ENCODE assay signal across 22 cellular contexts in the genomic region with DNA sequence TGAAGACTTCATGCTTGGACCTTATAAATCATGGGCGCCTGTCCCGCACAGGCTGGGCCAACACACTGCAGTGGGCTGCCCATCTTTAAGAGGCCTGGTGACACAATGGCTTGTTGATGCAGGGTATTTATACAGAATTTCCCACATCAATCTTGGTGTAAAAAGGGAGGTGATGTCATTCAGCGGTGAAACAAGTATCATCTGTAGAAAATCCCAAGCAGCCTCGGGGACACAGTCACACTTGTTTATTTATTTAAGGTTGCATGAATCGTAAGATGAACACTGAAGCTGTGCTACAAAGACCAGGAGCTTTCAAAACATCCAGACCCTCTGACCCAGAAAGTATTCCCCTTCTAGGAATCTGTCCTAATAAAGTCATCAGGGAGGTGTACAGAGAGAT. TPM values are rescaled to one million over a fixed set of nuclear protein-coding genes. Genes with fewer than 3 reads are reported as not detected.
"Had no signal": no experiment of that assay in that cellular context is flagged by ENCODE, and none has a peak within 500 bp of the region (broad histone marks: within the 10 kb centered on the region; RNA-seq: fewer than 3 reads in every experiment).

No MANE protein-coding gene starts in this region.

- H3K9me3 ChIP-seq: ovary, thyroid gland had no signal

- H3K9me3 Mint-ChIP-seq: activated CD4-positive, alpha-beta T cell treated with anti-CD3 and anti-CD28 coated beads, Interleukin-2, amount 10 ng/mL, durations not matched to agents 7 days and 5 days; neural progenitor cell; stimulated activated effector memory CD8-positive, alpha-beta T cell treated with anti-CD3 and anti-CD28 coated beads, Interleukin-12 subunit alpha, Interleukin-12 subunit beta, amount 100 ng/mL, for 72 hours had no signal

- ATAC-seq: gastroesophageal sphincter; heart right ventricle; left lung; stimulated activated effector memory CD8-positive, alpha-beta T cell treated with anti-CD3 and anti-CD28 coated beads, Interleukin-12 subunit alpha, Interleukin-12 subunit beta, amount 100 ng/mL, for 72 hours had no signal

- DNase-seq: activated CD4-positive, alpha-beta T cell treated with anti-CD3 and anti-CD28 coated beads, Interleukin-2, amount 10 ng/mL, durations not matched to agents 7 days and 5 days; activated CD4-positive, CD25-positive, alpha-beta regulatory T cell; activated CD8-positive, alpha-beta memory T cell treated with anti-CD3 and anti-CD28 coated beads for 24 hours; activated gamma-delta T cell treated with Interleukin-2 at 50 U/mL for 16 hours; activated naive CD8-positive, alpha-beta T cell treated with anti-CD3 and anti-CD28 coated beads, Interleukin-2, amount 10 ng/mL, durations not matched to agents 7 days and 5 days; cerebellar nuclear complex; dermis blood vessel endothelial cell; heart right ventricle; left lung; mammary epithelial cell; naive B cell; ovary; thyroid gland had no signal

- H3K4me2 ChIP-seq: neural progenitor cell had no signal

- H3K4me3 ChIP-seq: breast epithelium, gastroesophageal sphincter, heart right ventricle, left lung, neural progenitor cell, ovary, thyroid gland had no signal

- H3K36me3 ChIP-seq: breast epithelium, gastroesophageal sphincter, heart right ventricle, left lung, neural progenitor cell, ovary, thyroid gland had no signal

- H3K9ac ChIP-seq: neural progenitor cell had no signal

- H3K4me1 ChIP-seq: breast epithelium, gastroesophageal sphincter, heart right ventricle, left lung, neural progenitor cell, thyroid gland had no signal

- H3K4me3 Mint-ChIP-seq: activated CD4-positive, alpha-beta T cell treated with anti-CD3 and anti-CD28 coated beads, Interleukin-2, amount 10 ng/mL, durations not matched to agents 7 days and 5 days; activated naive CD8-positive, alpha-beta T cell treated with anti-CD3 and anti-CD28 coated beads, Interleukin-2, amount 10 ng/mL, durations not matched to agents 7 days and 5 days; naive B cell; neural progenitor cell; stimulated activated effector memory CD8-positive, alpha-beta T cell treated with anti-CD3 and anti-CD28 coated beads, Interleukin-12 subunit alpha, Interleukin-12 subunit beta, amount 100 ng/mL, for 72 hours had no signal

- H2AFZ ChIP-seq: neural progenitor cell had no signal

- H3K4me1 Mint-ChIP-seq: activated CD4-positive, alpha-beta T cell treated with anti-CD3 and anti-CD28 coated beads, Interleukin-2, amount 10 ng/mL, durations not matched to agents 7 days and 5 days; activated naive CD8-positive, alpha-beta T cell treated with anti-CD3 and anti-CD28 coated beads, Interleukin-2, amount 10 ng/mL, durations not matched to agents 7 days and 5 days; naive B cell; neural progenitor cell; stimulated activated effector memory CD8-positive, alpha-beta T cell treated with anti-CD3 and anti-CD28 coated beads, Interleukin-12 subunit alpha, Interleukin-12 subunit beta, amount 100 ng/mL, for 72 hours had no signal

- H3K27ac Mint-ChIP-seq: activated CD4-positive, alpha-beta T cell treated with anti-CD3 and anti-CD28 coated beads, Interleukin-2, amount 10 ng/mL, durations not matched to agents 7 days and 5 days; activated naive CD8-positive, alpha-beta T cell treated with anti-CD3 and anti-CD28 coated beads, Interleukin-2, amount 10 ng/mL, durations not matched to agents 7 days and 5 days; neural progenitor cell; stimulated activated effector memory CD8-positive, alpha-beta T cell treated with anti-CD3 and anti-CD28 coated beads, Interleukin-12 subunit alpha, Interleukin-12 subunit beta, amount 100 ng/mL, for 72 hours had no signal

- H3K27ac ChIP-seq: breast epithelium, epithelial cell of prostate, gastroesophageal sphincter, heart right ventricle, left lung, neural progenitor cell, ovary, thyroid gland had no signal

- H3K27me3 Mint-ChIP-seq: activated CD4-positive, alpha-beta T cell treated with anti-CD3 and anti-CD28 coated beads, Interleukin-2, amount 10 ng/mL, durations not matched to agents 7 days and 5 days; activated naive CD8-positive, alpha-beta T cell treated with anti-CD3 and anti-CD28 coated beads, Interleukin-2, amount 10 ng/mL, durations not matched to agents 7 days and 5 days; naive B cell had no signal

- H3K27me3 ChIP-seq: breast epithelium, gastroesophageal sphincter, heart right ventricle, left lung, neural progenitor cell, ovary, thyroid gland had no signal

- H3K36me3 Mint-ChIP-seq: activated naive CD8-positive, alpha-beta T cell treated with anti-CD3 and anti-CD28 coated beads, Interleukin-2, amount 10 ng/mL, durations not matched to agents 7 days and 5 days; neural progenitor cell; stimulated activated effector memory CD8-positive, alpha-beta T cell treated with anti-CD3 and anti-CD28 coated beads, Interleukin-12 subunit alpha, Interleukin-12 subunit beta, amount 100 ng/mL, for 72 hours had no signal

RNA-seq across cellular contexts. Expression of gene SMIM23, which starts 40.5 kb away (rescaled TPM):
- total RNA-seq: activated CD4-positive, alpha-beta T cell treated with anti-CD3 and anti-CD28 coated beads, Interleukin-2, amount 10 ng/mL, durations not matched to agents 7 days and 5 days; activated naive CD8-positive, alpha-beta T cell treated with anti-CD3 and anti-CD28 coated beads, Interleukin-2, amount 10 ng/mL, durations not matched to agents 7 days and 5 days; breast epithelium; dermis blood vessel endothelial cell; gastroesophageal sphincter; heart right ventricle; left lung; mammary epithelial cell; mononuclear cell; ovary; pulmonary artery endothelial cell; T-helper 2 cell treated with Interferon-gamma antibody and Interleukin-4, amounts not matched to agents 100 ng/mL and 5 ng/mL, for 36 hours; thyroid gland; urinary bladder had no signal
